In the genomic region with DNA sequence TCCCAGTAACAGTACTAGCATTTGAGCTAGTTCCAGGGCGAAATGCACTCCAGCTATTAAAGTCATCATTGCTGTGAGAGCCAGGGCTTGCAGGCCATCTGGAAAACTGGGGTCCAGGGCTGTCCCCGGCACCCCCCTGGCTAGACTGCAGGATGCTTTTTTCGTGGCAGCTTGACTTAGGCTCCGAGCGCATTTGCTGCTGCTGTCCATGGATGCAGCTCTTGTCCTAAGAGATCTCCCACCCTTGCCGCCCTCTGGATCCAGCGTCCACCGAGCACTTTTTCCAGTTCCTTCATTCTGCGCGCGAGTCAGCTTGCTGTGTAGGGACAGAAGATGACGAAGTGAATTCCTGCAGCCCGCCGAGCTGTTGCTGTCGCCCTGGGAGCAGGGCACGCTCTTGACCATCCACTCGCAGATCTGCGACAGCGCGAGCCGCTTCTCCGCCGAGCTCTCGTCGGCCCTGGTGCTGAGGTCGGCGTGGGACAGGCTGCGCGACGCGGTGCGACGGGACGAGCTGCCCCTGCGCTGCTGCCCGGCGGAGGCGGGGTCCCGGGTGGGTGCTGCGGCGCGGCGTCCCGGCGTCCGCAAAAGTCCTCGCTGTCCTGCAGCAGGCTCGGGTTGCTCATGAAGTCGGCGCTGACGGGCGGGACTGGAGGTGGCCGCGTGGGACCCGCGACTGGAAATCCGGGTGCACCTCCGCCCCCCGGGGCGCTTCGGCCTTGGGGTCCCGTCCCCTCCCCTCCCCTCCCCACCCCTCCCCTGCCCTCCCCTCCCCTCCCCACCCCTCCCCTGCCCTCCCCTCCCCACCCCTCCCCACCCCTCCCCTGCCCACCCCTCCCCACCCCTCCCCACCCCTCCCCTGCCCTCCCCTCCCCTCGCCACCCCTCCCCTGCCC, we compare ENCODE assay signal across 11 cellular contexts. TPM values are rescaled to one million over a fixed set of nuclear protein-coding genes. Genes with fewer than 3 reads are reported as not detected.
DNase-seq lines count a peak whose midpoint lies in the region; ATAC-seq and TF ChIP-seq lines count a peak whose summit lies in the region.
"Had no signal": no experiment of that assay in that cellular context is flagged by ENCODE, and none has a peak within 500 bp of the region (broad histone marks: within the 10 kb centered on the region; RNA-seq: fewer than 3 reads in every experiment).

No MANE protein-coding gene starts in this region.

- H3K9me3 Mint-ChIP-seq in progenitor cell of endocrine pancreas (ENCODE audit: low read depth), result no peaks in the 10 kb centered on the region

- no peak for TF ChIP-seq EP300 in SK-N-SH (IDR thresholded peaks at IDR 0.05; ENCODE audit: borderline replicate concordance in 1 of 2, low read depth in 1 of 2, low read length in 1 of 2)

- TF ChIP-seq CTCF in SK-N-SH (IDR thresholded peaks at IDR 0.05) (no peak), fibroblast of villous mesenchyme (IDR thresholded peaks at IDR 0.05; ENCODE audit: insufficient read depth, low read depth, low read length) (no peak), progenitor cell of endocrine pancreas (IDR thresholded peaks at IDR 0.05; ENCODE audit: unreplicated experiment) (no peak), PC-3 (conservative IDR thresholded peaks at IDR 0.05; ENCODE audit: low read depth, low read length) (no peak)

- H3K4me3 ChIP-seq in SK-N-SH (ENCODE audit: low read depth in 2 of 2, low read length in 1 of 2), result no peak overlapping the region
- no peak overlapping the region for H3K4me3 ChIP-seq in MG63
- H3K4me3 ChIP-seq in fibroblast of villous mesenchyme (ENCODE audit: low read depth, low read length), result no peak overlapping the region
- H3K4me3 ChIP-seq in PC-3 (ENCODE audit: low read length), result no peak overlapping the region

- no peaks in the 10 kb centered on the region for H3K9me2 ChIP-seq in SK-N-SH
- no peaks in the 10 kb centered on the region for H3K9me2 ChIP-seq in PC-3 (replicated peaks; ENCODE audit: low read length)

- H3K9me3 ChIP-seq in SK-N-SH (no peaks in the 10 kb centered on the region), MG63 (no peaks in the 10 kb centered on the region), PC-3 (ENCODE audit: low read length) (no peaks in the 10 kb centered on the region)

- DNase-seq in SK-N-SH (peak; percentile 46), MG63 (peak; percentile 23), fibroblast of villous mesenchyme (ENCODE audit: low read depth) (peak; percentile 5), progenitor cell of endocrine pancreas (ENCODE audit: low spot score, unreplicated experiment) (no peak), NCI-H1436 (lab: John Stamatoyannopoulos, UW) (no peak), PC-3 (no peak)
- DNase-seq: NCI-H1105 had no signal

- no peaks in the 10 kb centered on the region for H4K20me1 ChIP-seq in SK-N-SH (ENCODE audit: insufficient read depth)
- H4K20me1 ChIP-seq in PC-3 (ENCODE audit: low read length), result no peaks in the 10 kb centered on the region

- no peak overlapping the region for H3K27ac Mint-ChIP-seq in progenitor cell of endocrine pancreas

- intact Hi-C loops in PC-3 (cut with micrococcal nuclease), result no loop called here

- H3K27ac ChIP-seq in SK-N-SH (ENCODE audit: low read depth in 2 of 2, low read length in 1 of 2) (no peak overlapping the region), PC-3 (ENCODE audit: low read length) (no peak overlapping the region)

- H3K4me2 ChIP-seq in SK-N-SH (no peak overlapping the region), PC-3 (ENCODE audit: low read length) (no peak overlapping the region)

- H3K4me1 ChIP-seq in SK-N-SH (ENCODE audit: control insufficient read depth in 1 of 2, insufficient read depth in 2 of 2, low read depth in 1 of 2, low read length in 1 of 2) (no peaks in the 10 kb centered on the region), PC-3 (ENCODE audit: insufficient read depth, low read length) (no peaks in the 10 kb centered on the region)

- H2AFZ ChIP-seq in SK-N-SH (ENCODE audit: low read depth), result no peak overlapping the region
- H2AFZ ChIP-seq in PC-3 (ENCODE audit: low read length), result no peak overlapping the region

- peak overlapping the region; percentile 40 for H3K4me3 Mint-ChIP-seq in progenitor cell of endocrine pancreas (ENCODE audit: low read depth)

- H3K79me2 ChIP-seq in SK-N-SH (ENCODE audit: insufficient read depth) (no peaks in the 10 kb centered on the region), PC-3 (ENCODE audit: low read length) (no peaks in the 10 kb centered on the region)

- H3F3A ChIP-seq in SK-N-SH (replicated peaks; ENCODE audit: insufficient read depth), result no peaks in the 10 kb centered on the region
- no peaks in the 10 kb centered on the region for H3F3A ChIP-seq in PC-3 (ENCODE audit: low read length, unreplicated experiment)

- no peaks in the 10 kb centered on the region for H3K36me3 Mint-ChIP-seq in progenitor cell of endocrine pancreas (ENCODE audit: insufficient read depth)

- ATAC-seq in SK-N-SH treated with all-trans-retinoic acid at 6 μM for 48 hours (no peak), GM18520 (IDR thresholded peaks at IDR 0.05; ENCODE audit: unreplicated experiment) (no peak), PC-3 (no peak)

- no peak for TF ChIP-seq RAD21 in SK-N-SH (IDR thresholded peaks at IDR 0.05; ENCODE audit: low read length)

- H3K36me3 ChIP-seq in SK-N-SH (replicated peaks in 1 of 2; ENCODE audit: control insufficient read depth in 1 of 2, insufficient read depth in 2 of 2, low read length in 1 of 2) (no peaks in the 10 kb centered on the region), MG63 (no peaks in the 10 kb centered on the region), PC-3 (ENCODE audit: low read depth, low read length) (no peaks in the 10 kb centered on the region)

- H3K27me3 ChIP-seq in SK-N-SH (ENCODE audit: insufficient read depth) (peaks cover 24% of the 10 kb centered on the region), MG63 (peaks cover 13% of the 10 kb centered on the region), PC-3 (ENCODE audit: low read length) (no peaks in the 10 kb centered on the region)

- POLR2A ChIA-PET in SK-N-SH (lab: Yijun Ruan, JAX), result no interaction called here
- POLR2A ChIA-PET in PC-3 (lab: Charles Lee; ENCODE audit: unreplicated experiment), result no interaction called here

- CTCF ChIA-PET in SK-N-SH (lab: Yijun Ruan, JAX) (interaction anchor here (1.0 to 1.1 kb wide), 3 partner anchors 13 to 232 kb away, joined by 3 read pairs; no protein-coding TSS in a partner anchor), PC-3 (lab: Charles Lee) (no interaction called here)

- no TSS peak for BruUV-seq in PC-3 (replicated peaks; lab: Mats Ljungman, UMichigan)

- peaks cover 37% of the 10 kb centered on the region for H3K27me3 Mint-ChIP-seq in progenitor cell of endocrine pancreas

- H3K4me1 Mint-ChIP-seq in progenitor cell of endocrine pancreas (ENCODE audit: low read depth), result no peaks in the 10 kb centered on the region

- WGBS in SK-N-SH (ENCODE audit: low lambda C conversion rate), result 31% methylated on average over 12 of the region's 63 CpGs

- no peak overlapping the region for H3K9ac ChIP-seq in SK-N-SH
- H3K9ac ChIP-seq in PC-3 (ENCODE audit: low read length), result no peak overlapping the region

TF ChIP-seq in SK-N-SH, 30 proteins besides CTCF, POLR2A, EP300 and RAD21:
- TF ChIP-seq, protein P1, sequence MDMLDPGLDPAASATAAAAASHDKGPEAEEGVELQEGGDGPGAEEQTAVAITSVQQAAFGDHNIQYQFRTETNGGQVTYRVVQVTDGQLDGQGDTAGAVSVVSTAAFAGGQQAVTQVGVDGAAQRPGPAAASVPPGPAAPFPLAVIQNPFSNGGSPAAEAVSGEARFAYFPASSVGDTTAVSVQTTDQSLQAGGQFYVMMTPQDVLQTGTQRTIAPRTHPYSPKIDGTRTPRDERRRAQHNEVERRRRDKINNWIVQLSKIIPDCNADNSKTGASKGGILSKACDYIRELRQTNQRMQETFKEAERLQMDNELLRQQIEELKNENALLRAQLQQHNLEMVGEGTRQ (IDR thresholded peaks at IDR 0.05; ENCODE audit: borderline replicate concordance, low read depth, low read length), result no peak
TF ChIP-seq in SK-N-SH: peak in this region for 0.

TF ChIP-seq in SK-N-SH treated with all-trans-retinoic acid at 6 μM for 48 hours, 23 proteins besides CTCF, POLR2A, EP300 and RAD21 (continues in another document):
- TF ChIP-seq OSR1 (CRISPR knock-in tag; IDR thresholded peaks at IDR 0.05) (no peak), ZFP30 (CRISPR knock-in tag; IDR thresholded peaks at IDR 0.05) (no peak), RARB (CRISPR knock-in tag; IDR thresholded peaks at IDR 0.05) (no peak), PPARA (CRISPR knock-in tag; IDR thresholded peaks at IDR 0.05; ENCODE audit: borderline replicate concordance) (no peak), ARNTL (CRISPR knock-in tag; IDR thresholded peaks at IDR 0.05; ENCODE audit: borderline replicate concordance, low read depth) (no peak), TCF4 (CRISPR knock-in tag; IDR thresholded peaks at IDR 0.05; ENCODE audit: borderline replicate concordance) (no peak)
- TF ChIP-seq, protein P2, sequence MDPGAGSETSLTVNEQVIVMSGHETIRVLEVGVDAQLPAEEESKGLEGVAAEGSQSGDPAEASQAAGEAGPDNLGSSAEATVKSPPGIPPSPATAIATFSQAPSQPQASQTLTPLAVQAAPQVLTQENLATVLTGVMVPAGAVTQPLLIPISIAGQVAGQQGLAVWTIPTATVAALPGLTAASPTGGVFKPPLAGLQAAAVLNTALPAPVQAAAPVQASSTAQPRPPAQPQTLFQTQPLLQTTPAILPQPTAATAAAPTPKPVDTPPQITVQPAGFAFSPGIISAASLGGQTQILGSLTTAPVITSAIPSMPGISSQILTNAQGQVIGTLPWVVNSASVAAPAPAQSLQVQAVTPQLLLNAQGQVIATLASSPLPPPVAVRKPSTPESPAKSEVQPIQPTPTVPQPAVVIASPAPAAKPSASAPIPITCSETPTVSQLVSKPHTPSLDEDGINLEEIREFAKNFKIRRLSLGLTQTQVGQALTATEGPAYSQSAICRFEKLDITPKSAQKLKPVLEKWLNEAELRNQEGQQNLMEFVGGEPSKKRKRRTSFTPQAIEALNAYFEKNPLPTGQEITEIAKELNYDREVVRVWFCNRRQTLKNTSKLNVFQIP (CRISPR knock-in tag; IDR thresholded peaks at IDR 0.05; ENCODE audit: borderline replicate concordance, low read depth), result no peak

RNA-seq across cellular contexts. Expression of a gene that starts 30.6 kb away (rescaled TPM):
- not detected in 2 replicates for polyA plus RNA-seq in SK-N-SH (2012; rRNA removed)
- polyA plus RNA-seq in SK-N-SH (2012; cell fraction: cytosol; rRNA removed), result not detected in 2 replicates
- polyA plus RNA-seq in SK-N-SH (2012; cell fraction: nucleus; rRNA removed), result not detected in 2 replicates
- not detected in 2 replicates for total RNA-seq in MG63 (2014; rRNA removed; shearing (Covaris generic); ENCODE audit: low replicate concordance)
- total RNA-seq in fibroblast of villous mesenchyme, result not detected in 2 replicates
- total RNA-seq in progenitor cell of endocrine pancreas, result not detected in 2 replicates
- total RNA-seq in PC-3 (2014; rRNA removed), result not detected in 2 replicates
- total RNA-seq: bronchial epithelial cell, pulmonary artery endothelial cell had no signal

RNA-seq across cellular contexts. Expression of a gene that starts 47.0 kb away (rescaled TPM):
- polyA plus RNA-seq in SK-N-SH (2012; rRNA removed), result not detected in 2 replicates
- polyA plus RNA-seq in SK-N-SH (2012; cell fraction: cytosol; rRNA removed), result not detected in 2 replicates
- polyA plus RNA-seq in SK-N-SH (2012; cell fraction: nucleus; rRNA removed), result not detected in 2 replicates
- total RNA-seq in MG63 (2014; rRNA removed; shearing (Covaris generic); ENCODE audit: low replicate concordance), result not detected in 2 replicates
- not detected in 2 replicates for total RNA-seq in fibroblast of villous mesenchyme
- not detected in 2 replicates for total RNA-seq in progenitor cell of endocrine pancreas
- total RNA-seq in PC-3 (2014; rRNA removed), result not detected in 2 replicates
- total RNA-seq: bronchial epithelial cell, pulmonary artery endothelial cell had no signal

Comparison
In these comparisons a context has a peak if more than half of its experiments do, and no peak if none do; other contexts are left out.
1. DNase-seq: peak in SK-N-SH (single experiment), MG63 (single experiment) and fibroblast of villous mesenchyme (single experiment); none in progenitor cell of endocrine pancreas (single experiment), NCI-H1436 (single experiment) and PC-3 (single experiment).